In the genomic region with DNA sequence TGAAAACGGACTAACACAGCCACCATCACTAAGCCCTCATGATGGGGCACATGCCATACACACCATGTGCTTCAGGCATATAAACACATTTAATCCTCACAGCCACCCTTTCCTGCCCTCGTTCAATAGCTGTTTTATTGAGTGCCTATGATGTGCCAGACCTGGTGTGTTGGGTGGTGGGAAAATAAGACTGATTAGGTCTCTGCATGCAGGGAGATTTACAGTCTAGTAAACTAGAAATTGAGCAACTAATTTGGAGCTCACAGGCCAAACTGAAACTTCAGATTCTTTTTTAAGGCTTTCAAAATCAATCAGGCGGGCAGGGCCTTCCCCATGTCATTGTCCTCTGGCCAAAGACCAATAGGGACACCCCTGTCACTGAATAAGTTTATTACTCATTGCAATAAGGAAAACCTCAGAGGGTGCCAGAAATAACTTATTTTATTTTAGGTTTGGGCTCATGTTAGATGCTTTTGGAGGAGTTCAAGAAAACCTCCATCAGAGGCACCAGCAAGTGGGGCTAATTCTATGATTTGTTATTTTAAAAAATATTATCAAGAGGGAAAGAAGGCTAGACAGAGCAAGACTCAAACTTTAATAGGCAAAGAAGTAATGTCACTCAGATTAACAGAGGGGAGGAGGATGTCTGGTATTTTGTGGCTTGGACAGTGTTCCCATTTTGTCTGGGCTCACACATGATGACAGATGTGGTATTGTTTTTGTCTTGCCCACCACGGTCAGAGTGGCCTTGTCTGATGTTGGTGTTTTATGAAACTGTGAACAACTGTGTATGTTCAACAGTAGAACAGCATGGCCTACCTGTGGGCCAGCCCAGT, we compare ENCODE assay signal across 10 cellular contexts. TPM values are rescaled to one million over a fixed set of nuclear protein-coding genes. Genes with fewer than 3 reads are reported as not detected.
DNase-seq lines count a peak whose midpoint lies in the region; ATAC-seq lines count a peak whose summit lies in the region.
"Had no signal": no experiment of that assay in that cellular context is flagged by ENCODE, and none has a peak within 500 bp of the region (broad histone marks: within the 10 kb centered on the region; RNA-seq: fewer than 3 reads in every experiment).

No MANE protein-coding gene starts in this region.

- H3K36me3 ChIP-seq in effector memory CD4-positive, alpha-beta T cell (ENCODE audit: control insufficient read depth, insufficient read depth, low read length) = peaks cover 10% of the 10 kb centered on the region

- ATAC-seq in GM21529 (IDR thresholded peaks at IDR 0.05; ENCODE audit: unreplicated experiment) (peak; percentile 90), HG03378 (IDR thresholded peaks at IDR 0.05; ENCODE audit: unreplicated experiment) (peak; percentile 90)
- ATAC-seq: A549 had no signal

- no peaks in the 10 kb centered on the region for H3K4me1 ChIP-seq in effector memory CD4-positive, alpha-beta T cell (ENCODE audit: control insufficient read depth, insufficient read depth, low read length, poor library complexity, severe bottlenecking)
- H3K4me1 ChIP-seq: A549 had no signal

- H3K9me3 ChIP-seq in effector memory CD4-positive, alpha-beta T cell (ENCODE audit: control insufficient read depth, low read length) = no peaks in the 10 kb centered on the region
- H3K9me3 ChIP-seq: A549 had no signal

- H3K4me3 ChIP-seq in effector memory CD4-positive, alpha-beta T cell (ENCODE audit: insufficient read depth, low read depth, low read length, poor library complexity, severe bottlenecking) = no peak overlapping the region
- H3K4me3 ChIP-seq: A549 had no signal

- H3K27ac ChIP-seq in effector memory CD4-positive, alpha-beta T cell (ENCODE audit: insufficient read depth, low read length, poor library complexity, severe bottlenecking) = no peak overlapping the region
- H3K27ac ChIP-seq: A549 had no signal

- DNase-seq in activated CD4-positive, alpha-beta T cell treated with anti-CD3 and anti-CD28 coated beads, Interleukin-2, amount 50 U/mL, for 48 hours = peak; percentile 25 to 36
- no peak for DNase-seq in activated CD4-positive, alpha-beta T cell treated with anti-CD3 and anti-CD28 coated beads, Interleukin-2, amount 50 U/mL, for 4 hours
- DNase-seq in myocyte (ENCODE audit: low read depth) = peak; percentile 55
- DNase-seq in iPS-NIHi7 (ENCODE audit: extremely low spot score) = no peak
- DNase-seq in effector memory CD4-positive, alpha-beta T cell = no peak
- no peak for DNase-seq in DMS79 (lab: John Stamatoyannopoulos, UW)
- DNase-seq: stimulated activated naive CD4-positive, alpha-beta T cell had no signal

- H3K27me3 ChIP-seq in effector memory CD4-positive, alpha-beta T cell (replicated peaks; ENCODE audit: control insufficient read depth, insufficient read depth, low read length, poor library complexity, severe bottlenecking) = no peaks in the 10 kb centered on the region

RNA-seq across cellular contexts. Expression of gene ZFP64, which starts 12.0 kb away (rescaled TPM):
- total RNA-seq in myocyte = 8.4 and 9.1 TPM in 2 replicates
- 10.7 TPM for polyA plus RNA-seq in myocyte (2012)

Comparison
In these comparisons a context has a peak if more than half of its experiments do, and no peak if none do; other contexts are left out.
1. DNase-seq: peak in activated CD4-positive, alpha-beta T cell treated with anti-CD3 and anti-CD28 coated beads, Interleukin-2, amount 50 U/mL, for 48 hours (2 of 2) and myocyte (single experiment); none in activated CD4-positive, alpha-beta T cell treated with anti-CD3 and anti-CD28 coated beads, Interleukin-2, amount 50 U/mL, for 4 hours (0 of 2), iPS-NIHi7 (single experiment), effector memory CD4-positive, alpha-beta T cell (0 of 3) and DMS79 (single experiment).